Comparison of ENCODE assay signal across 1 cellular context in the genomic region with DNA sequence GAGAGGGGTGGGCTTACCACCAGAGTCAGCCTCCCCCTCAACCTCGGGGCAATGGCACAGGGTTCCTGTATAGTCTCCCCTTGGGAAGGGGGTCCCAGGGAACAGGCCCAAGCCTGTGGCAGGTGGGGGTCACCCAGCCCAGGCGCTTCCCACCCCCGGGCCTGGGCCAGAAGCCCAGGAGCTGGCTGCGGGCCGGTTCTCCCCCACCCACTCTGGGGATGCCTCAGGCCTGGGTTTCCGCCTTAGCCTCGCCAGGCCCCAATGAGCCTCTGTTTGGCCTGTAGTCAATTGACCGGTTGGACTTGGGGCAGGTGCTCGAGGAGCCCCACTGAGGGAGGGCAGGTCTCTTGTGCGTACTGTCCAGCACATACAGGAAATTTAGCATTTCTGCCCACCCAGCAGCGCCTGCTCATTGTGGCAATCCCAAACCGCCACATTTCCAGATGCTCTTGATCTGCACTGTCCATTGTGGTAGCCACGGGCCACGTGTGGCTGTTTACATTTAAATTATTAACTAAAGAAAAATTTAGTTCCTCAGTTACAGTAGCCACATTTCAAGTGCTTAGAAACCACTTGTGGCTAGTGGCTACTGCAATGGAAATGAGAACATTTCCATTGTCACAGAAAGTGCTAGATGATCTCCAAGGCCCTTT.
A peak's percentile ranks its signal among the peaks of the same experiment; 100 is the strongest.
TF ChIP-seq lines count a peak whose summit lies in the region.

No MANE protein-coding gene starts in this region.

TF ChIP-seq in K562, 482 proteins besides CTCF, POLR2A, EP300 and RAD21:
- TF ChIP-seq TEAD1 (CRISPR knock-in tag; IDR thresholded peaks at IDR 0.05) (0 out of 4 replicates have a peak, but pooled peaks of 1 of the 2 experiments have one; percentile 4), ZFX (CRISPR knock-in tag; IDR thresholded peaks at IDR 0.05) (peak; percentile 14; the same call in 1 of the 2 replicates), SMAD3 (CRISPR knock-in tag; conservative IDR thresholded peaks at IDR 0.05) (no peak), RBBP5 (IDR thresholded peaks at IDR 0.05; ENCODE audit: borderline replicate concordance, insufficient read depth, low read length, poor library complexity, severe bottlenecking) (no peak), RBM22 (IDR thresholded peaks at IDR 0.05; ENCODE audit: low read depth, low read length, poor library complexity, severe bottlenecking) (peak; percentile 58), ZNF146 (CRISPR knock-in tag; IDR thresholded peaks at IDR 0.05; ENCODE audit: unreplicated experiment) (no peak)
